ENCODE assay signal across 8 cellular contexts in the genomic region with DNA sequence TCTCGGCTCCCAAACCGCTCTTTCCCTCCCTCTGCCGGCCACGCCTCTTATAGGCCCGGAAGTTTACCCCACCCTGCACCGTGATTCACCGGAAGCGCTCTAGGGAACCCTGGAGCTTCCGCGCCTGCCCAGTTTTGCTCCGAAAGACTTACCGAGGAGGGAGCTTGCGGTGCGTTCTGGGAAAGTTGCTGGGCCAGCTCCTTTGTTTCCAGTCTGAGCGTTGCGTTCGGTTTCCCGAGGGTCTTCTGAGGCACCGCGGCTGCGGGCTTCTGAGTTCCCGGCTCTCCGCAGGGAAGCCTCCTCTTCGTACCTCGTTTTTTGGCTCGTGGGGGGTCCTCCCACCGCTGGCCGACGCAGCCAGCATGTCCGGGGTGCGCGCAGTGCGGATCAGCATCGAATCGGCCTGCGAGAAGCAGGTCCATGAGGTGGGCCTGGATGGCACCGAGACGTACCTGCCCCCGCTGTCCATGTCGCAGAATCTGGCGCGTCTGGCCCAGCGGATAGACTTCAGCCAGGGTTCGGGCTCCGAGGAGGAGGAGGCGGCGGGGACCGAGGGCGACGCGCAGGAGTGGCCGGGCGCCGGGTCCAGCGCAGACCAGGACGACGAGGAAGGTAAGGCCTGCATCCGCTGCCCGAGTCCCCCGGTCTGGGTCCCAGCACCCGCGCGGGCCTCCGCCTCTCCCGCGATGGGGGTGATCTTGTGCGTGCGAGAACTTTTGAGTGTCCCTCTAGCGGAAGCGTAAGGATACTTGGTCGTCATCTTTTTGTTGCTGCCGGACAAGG. TPM values are rescaled to one million over a fixed set of nuclear protein-coding genes. Genes with fewer than 3 reads are reported as not detected.
A peak's percentile ranks its signal among the peaks of the same experiment; 100 is the strongest.
DNase-seq lines count a peak whose midpoint lies in the region; ATAC-seq and TF ChIP-seq lines count a peak whose summit lies in the region.

A gene with protein sequence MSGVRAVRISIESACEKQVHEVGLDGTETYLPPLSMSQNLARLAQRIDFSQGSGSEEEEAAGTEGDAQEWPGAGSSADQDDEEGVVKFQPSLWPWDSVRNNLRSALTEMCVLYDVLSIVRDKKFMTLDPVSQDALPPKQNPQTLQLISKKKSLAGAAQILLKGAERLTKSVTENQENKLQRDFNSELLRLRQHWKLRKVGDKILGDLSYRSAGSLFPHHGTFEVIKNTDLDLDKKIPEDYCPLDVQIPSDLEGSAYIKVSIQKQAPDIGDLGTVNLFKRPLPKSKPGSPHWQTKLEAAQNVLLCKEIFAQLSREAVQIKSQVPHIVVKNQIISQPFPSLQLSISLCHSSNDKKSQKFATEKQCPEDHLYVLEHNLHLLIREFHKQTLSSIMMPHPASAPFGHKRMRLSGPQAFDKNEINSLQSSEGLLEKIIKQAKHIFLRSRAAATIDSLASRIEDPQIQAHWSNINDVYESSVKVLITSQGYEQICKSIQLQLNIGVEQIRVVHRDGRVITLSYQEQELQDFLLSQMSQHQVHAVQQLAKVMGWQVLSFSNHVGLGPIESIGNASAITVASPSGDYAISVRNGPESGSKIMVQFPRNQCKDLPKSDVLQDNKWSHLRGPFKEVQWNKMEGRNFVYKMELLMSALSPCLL (plus strand): TSS at position 131 of the 783 bp plus-strand sequence. CDS start 232 bp downstream, at position 363.

- no peaks in the 10 kb centered on the region for H3K36me3 ChIP-seq in mucosa of descending colon (ENCODE audit: low read depth)

- H3K27me3 Mint-ChIP-seq in IgD-negative memory B cell = no peaks in the 10 kb centered on the region

- peak; percentile 88 for DNase-seq in DMS153 treated with DMSO at 0.1 percent for 48 hours (lab: John Stamatoyannopoulos, UW; ENCODE audit: unreplicated experiment)
- DNase-seq in OCI-M1 (lab: John Stamatoyannopoulos, UW) = peak; percentile 95
- peak; percentile 86 for DNase-seq in activated T-cell treated with anti-CD3 and anti-CD28 coated beads for 4 hours
- peak; percentile 65 for DNase-seq in epithelial cell of prostate (ENCODE audit: low read depth, low spot score)
- DNase-seq in mucosa of descending colon = peak; percentile 92 to 95 (median 94)
- DNase-seq in stimulated activated CD8-positive, alpha-beta memory T cell treated with anti-CD3 and anti-CD28 coated beads, Interleukin-4, amount 100 ng/mL, for 24 hours (ENCODE audit: low read depth) = peak; percentile 85

- H3K27ac Mint-ChIP-seq in IgD-negative memory B cell = peak within 1 kb of the TSS; percentile 54 to 97 (median 96)

- peaks cover 20% of the 10 kb centered on the region for H3K4me1 ChIP-seq in mucosa of descending colon (ENCODE audit: low read depth)

- H3K4me3 ChIP-seq in mucosa of descending colon = peak within 1 kb of the TSS; percentile 86

- H3K4me1 Mint-ChIP-seq in IgD-negative memory B cell = peaks cover 28 to 32% (median 28%) of the 10 kb centered on the region in 3 donors

- intact Hi-C loops in mucosa of descending colon (cut with DNase I, micrococcal nuclease) = no loop called here

- H3K4me3 Mint-ChIP-seq in IgD-negative memory B cell = peak within 1 kb of the TSS; percentile 93 to 100 (median 100)

- H3K9me3 Mint-ChIP-seq in IgD-negative memory B cell = peaks cover 0 to 2% (median 0%) of the 10 kb centered on the region in 3 donors

- TF ChIP-seq CTCF in mucosa of descending colon (IDR thresholded peaks at IDR 0.05) = peak; percentile 40

- ATAC-seq in GM21529 (IDR thresholded peaks at IDR 0.05; ENCODE audit: unreplicated experiment) (peak; percentile 96), mucosa of descending colon (peak; percentile 99)

- H3K36me3 Mint-ChIP-seq in IgD-negative memory B cell = peaks cover 4% of the 10 kb centered on the region

- H3K9me3 ChIP-seq in mucosa of descending colon = no peaks in the 10 kb centered on the region

- H3K27ac ChIP-seq in epithelial cell of prostate = peak within 1 kb of the TSS; percentile 89

RNA-seq across cellular contexts. Expression of the gene that starts here (rescaled TPM):
- 25.8 TPM for polyA plus RNA-seq in IgD-negative memory B cell
- 10 to 100 TPM; 22.3 to 33.8 (median 29.6) TPM for total RNA-seq in mucosa of descending colon

Comparison
In these comparisons a context has a peak if more than half of its experiments do, and no peak if none do; other contexts are left out.
1. Peak in every context shown above with its lines: DNase-seq, ATAC-seq, H3K4me3 ChIP-seq and H3K27ac ChIP-seq.